In genomic region chr3:51942603-51943450, GRCh38 we compare ENCODE assay signal across 9 cellular contexts. TPM values are rescaled to one million over a fixed set of nuclear protein-coding genes. Genes with fewer than 3 reads are reported as not detected.
DNase-seq lines count a peak whose midpoint lies in the region; ATAC-seq and TF ChIP-seq lines count a peak whose summit lies in the region.
"Had no signal": no experiment of that assay in that cellular context is flagged by ENCODE, and none has a peak within 500 bp of the region (broad histone marks: within the 10 kb centered on the region; RNA-seq: fewer than 3 reads in every experiment).

No MANE protein-coding gene starts in this region.

- in situ Hi-C loops in GM23248 (cut with MboI) (no loop called here), gastrocnemius medialis (cut with MboI; ENCODE audit: low sequenced_read_pairs in 4 of 4) (loop anchor here in 2 of 4 donors (10.0 kb wide), 1 partner anchor 52 kb away; the partner anchor contains the start of gene RPL29 (in 2 of the 2))

- intact Hi-C loops in PC-9 (cut with micrococcal nuclease; ENCODE audit: unreplicated experiment), result loop anchor here (1.0 to 5.0 kb wide), 8 partner anchors 31 to 394 kb away; partner anchors contain the start of genes ABHD14B, ACY1, DUSP7 and RPL29
- intact Hi-C loops in left ventricle myocardium inferior (cut with micrococcal nuclease), result no loop called here
- intact Hi-C loops in gastrocnemius medialis (cut with DNase I; ENCODE audit: low total_unique reads), result loop anchor here (1.0 kb wide), 4 partner anchors 13 to 211 kb away; partner anchors contain the start of genes ABHD14B, DUSP7 and POC1A

- peak overlapping the region; percentile 82 for H3K4me2 ChIP-seq in GM23248 (ENCODE audit: unreplicated experiment)
- H3K4me2 ChIP-seq in PC-9, result peak overlapping the region; percentile 98

- H3K9ac ChIP-seq in GM23248, result peak overlapping the region; percentile 90

- no peaks in the 10 kb centered on the region for H3K9me3 Mint-ChIP-seq in activated naive CD4-positive, alpha-beta T cell treated with anti-CD3 and anti-CD28 coated beads, Interleukin-2, amount 50 U/mL, for 72 hours

- WGBS in GM23248 (ENCODE audit: low coverage in 1 of 2, low lambda C conversion rate in 2 of 2, missing lambda C conversion rate in 2 of 2), 2 experiments, result 11 to 22% methylated on average over 12 to 17 of the region's 17 CpGs

- TF ChIP-seq POLR2A in gastrocnemius medialis (IDR thresholded peaks at IDR 0.05), result peak in 1 of 2 donors; percentile 29

- peak overlapping the region; percentile 90 to 93 for H3K27ac Mint-ChIP-seq in activated naive CD4-positive, alpha-beta T cell treated with anti-CD3 and anti-CD28 coated beads, Interleukin-2, amount 50 U/mL, for 72 hours

- H3K27me3 ChIP-seq in GM23248 (replicated peaks; ENCODE audit: insufficient read depth) (no peaks in the 10 kb centered on the region), PC-9 (ENCODE audit: insufficient read depth, low read depth) (no peaks in the 10 kb centered on the region), left ventricle myocardium inferior (ENCODE audit: low read depth) (no peaks in the 10 kb centered on the region), gastrocnemius medialis (no peaks in the 10 kb centered on the region)

- H3K9me2 ChIP-seq in GM23248 (ENCODE audit: insufficient read depth), result no peaks in the 10 kb centered on the region
- no peaks in the 10 kb centered on the region for H3K9me2 ChIP-seq in PC-9 (ENCODE audit: insufficient read depth)

- H3K4me1 ChIP-seq in GM23248 (ENCODE audit: insufficient read depth) (peaks cover 20% of the 10 kb centered on the region), PC-9 (replicated peaks; ENCODE audit: insufficient read depth) (peaks cover 16% of the 10 kb centered on the region; the same call in 1 of the 2 replicates), left ventricle myocardium inferior (peaks cover 36% of the 10 kb centered on the region), gastrocnemius medialis (peaks cover 23 to 29% of the 10 kb centered on the region in 2 donors)

- peak; percentile 17 to 20 for ATAC-seq in activated naive CD4-positive, alpha-beta T cell treated with anti-CD3 and anti-CD28 coated beads, Interleukin-2, amount 50 U/mL, for 72 hours
- ATAC-seq in gastrocnemius medialis (peak; percentile 42 to 58), HG03469 (IDR thresholded peaks at IDR 0.05; ENCODE audit: unreplicated experiment) (no peak), GM18909 (IDR thresholded peaks at IDR 0.05; ENCODE audit: poor library complexity, unreplicated experiment) (no peak)

- H3K27ac ChIP-seq in GM23248 (peak overlapping the region; percentile 94), PC-9 (peak overlapping the region; percentile 68), left ventricle myocardium inferior (replicated peaks) (peak overlapping the region; percentile 98), gastrocnemius medialis (peak overlapping the region; percentile 92 to 100 (median 95))

- TF ChIP-seq CTCF in PC-9 (conservative IDR thresholded peaks at IDR 0.05) (no peak), left ventricle myocardium inferior (IDR thresholded peaks at IDR 0.05; ENCODE audit: borderline replicate concordance) (no peak), gastrocnemius medialis (IDR thresholded peaks at IDR 0.05 in 4 of 5, conservative IDR thresholded peaks at IDR 0.05 in 1 of 5) (no peak)

- no peaks in the 10 kb centered on the region for H3K36me3 ChIP-seq in GM23248 (ENCODE audit: low read depth)
- no peaks in the 10 kb centered on the region; the same call in 1 of the 2 replicates for H3K36me3 ChIP-seq in PC-9 (ENCODE audit: low read depth)
- peaks cover 40% of the 10 kb centered on the region for H3K36me3 ChIP-seq in left ventricle myocardium inferior
- H3K36me3 ChIP-seq in gastrocnemius medialis, result peaks cover 0 to 26% of the 10 kb centered on the region in 2 donors

- peaks cover 12 to 16% of the 10 kb centered on the region in 2 donors for H3K36me3 Mint-ChIP-seq in activated naive CD4-positive, alpha-beta T cell treated with anti-CD3 and anti-CD28 coated beads, Interleukin-2, amount 50 U/mL, for 72 hours

- no peaks in the 10 kb centered on the region for H4K20me1 ChIP-seq in GM23248 (ENCODE audit: insufficient read depth)
- H4K20me1 ChIP-seq in PC-9 (ENCODE audit: insufficient read depth), result peaks cover 5% of the 10 kb centered on the region; the same call in 1 of the 2 replicates

- H3F3A ChIP-seq in GM23248 (ENCODE audit: insufficient read depth) (peaks cover 13% of the 10 kb centered on the region; the same call in 1 of the 2 replicates), PC-9 (ENCODE audit: insufficient read depth, low read depth) (no peaks in the 10 kb centered on the region; the same call in 1 of the 2 replicates)

- POLR2A ChIA-PET in PC-9 (lab: Charles Lee; ENCODE audit: unreplicated experiment), result interaction anchor here (0.6 kb wide), 2 partner anchors 401 to 443 kb away, joined by 8 read pairs; partner anchors contain the start of gene DCAF1

- CTCF ChIA-PET in PC-9 (lab: Charles Lee), result interaction anchor here (0.6 to 1.2 kb wide), 6 partner anchors 31 to 443 kb away, joined by 3 to 6 read pairs (median 4); partner anchors contain the start of genes ABHD14B and DCAF1

- H3K9me3 ChIP-seq in GM23248 (ENCODE audit: low read depth) (no peaks in the 10 kb centered on the region), PC-9 (ENCODE audit: insufficient read depth, low read depth) (no peaks in the 10 kb centered on the region), left ventricle myocardium inferior (replicated peaks) (no peaks in the 10 kb centered on the region), gastrocnemius medialis (no peaks in the 10 kb centered on the region)

- peak; percentile 42 for DNase-seq in CD1c-positive myeloid dendritic cell (ENCODE audit: extremely low spot score)
- DNase-seq in GM23248, result peak; percentile 94
- peak; percentile 53 to 64 for DNase-seq in PC-9
- DNase-seq in activated naive CD4-positive, alpha-beta T cell treated with anti-CD3 and anti-CD28 coated beads, Interleukin-2, amount 50 U/mL, for 72 hours (ENCODE audit: low spot score in 2 of 2), result peak; percentile 61 to 63
- peak; percentile 54 for DNase-seq in left ventricle myocardium inferior
- DNase-seq in gastrocnemius medialis, result peak in 1 of 2 donors; percentile 72

- BruUV-seq in PC-9 (replicated peaks; lab: Mats Ljungman, UMichigan), result TSS peak; percentile 89

- H3K4me3 ChIP-seq in GM23248 (peak overlapping the region; percentile 71), PC-9 (peak overlapping the region; percentile 72), left ventricle myocardium inferior (peak overlapping the region; percentile 82), gastrocnemius medialis (peak overlapping the region; percentile 52 to 88 (median 66))

- H2AFZ ChIP-seq in GM23248 (peak overlapping the region; percentile 82), PC-9 (peak overlapping the region; percentile 88)

- H3K79me2 ChIP-seq in GM23248 (ENCODE audit: insufficient read depth) (peaks cover 38% of the 10 kb centered on the region), PC-9 (ENCODE audit: low read depth) (peaks cover 26% of the 10 kb centered on the region)

RNA-seq across cellular contexts. Expression of gene PARP3, which starts 0.7 kb away (rescaled TPM):
- 80.4 and 118 TPM in 2 replicates for total RNA-seq in GM23248 (2014; rRNA removed; shearing (Covaris generic))
- polyA plus RNA-seq in GM23248 (2016; fragmentation: Nextera tagmentation; extraction: Ambion mirVana), result 60.4 and 64.0 TPM in 2 replicates
- total RNA-seq in PC-9 (2021) (24.4 and 33.8 TPM in 2 replicates), left ventricle myocardium inferior (14.3 TPM), gastrocnemius medialis (10 to 100 TPM; 10.9 to 19.0 (median 11.4) TPM)
- total RNA-seq in activated naive CD4-positive, alpha-beta T cell treated with anti-CD3 and anti-CD28 coated beads, Interleukin-2, amount 50 U/mL, for 72 hours, result 10 to 100 TPM; 17.0 to 18.6 TPM

RNA-seq across cellular contexts. Expression of gene RRP9, which starts 1.1 kb away (rescaled TPM):
- 21.6 and 27.5 TPM in 2 replicates for total RNA-seq in GM23248 (2014; rRNA removed; shearing (Covaris generic))
- polyA plus RNA-seq in GM23248 (2016; fragmentation: Nextera tagmentation; extraction: Ambion mirVana), result 24.6 and 28.4 TPM in 2 replicates
- 23.4 and 23.9 TPM in 2 replicates for total RNA-seq in PC-9 (2021)
- 10 to 100 TPM; 23.6 to 33.0 TPM for total RNA-seq in activated naive CD4-positive, alpha-beta T cell treated with anti-CD3 and anti-CD28 coated beads, Interleukin-2, amount 50 U/mL, for 72 hours
- 8.6 TPM for total RNA-seq in left ventricle myocardium inferior
- total RNA-seq in gastrocnemius medialis, result 10 to 100 TPM; 19.2 to 25.9 (median 24.9) TPM

RNA-seq across cellular contexts. Expression of gene GPR62, which starts 12.4 kb away (rescaled TPM):
- not detected in 2 replicates for total RNA-seq in GM23248 (2014; rRNA removed; shearing (Covaris generic))
- 0.09 TPM in 1 of 2 replicates, not detected in the other for polyA plus RNA-seq in GM23248 (2016; fragmentation: Nextera tagmentation; extraction: Ambion mirVana)
- not detected in 2 replicates for total RNA-seq in PC-9 (2021)
- total RNA-seq in activated naive CD4-positive, alpha-beta T cell treated with anti-CD3 and anti-CD28 coated beads, Interleukin-2, amount 50 U/mL, for 72 hours, result not detected
- 0.16 TPM for total RNA-seq in left ventricle myocardium inferior
- 1 to 10 TPM in 1 of 4 donors, under 1 TPM in 3; 0.18 to 2.5 (median 0.37) TPM for total RNA-seq in gastrocnemius medialis
- total RNA-seq: T-helper 2 cell treated with Interferon-gamma antibody and Interleukin-4, amounts not matched to agents 100 ng/mL and 5 ng/mL, for 36 hours had no signal

RNA-seq across cellular contexts. Expression of gene PCBP4, which starts 24.4 kb away (rescaled TPM):
- 71.2 and 91.2 TPM in 2 replicates for total RNA-seq in GM23248 (2014; rRNA removed; shearing (Covaris generic))
- polyA plus RNA-seq in GM23248 (2016; fragmentation: Nextera tagmentation; extraction: Ambion mirVana), result 40.4 and 45.0 TPM in 2 replicates
- total RNA-seq in PC-9 (2021), result 14.7 and 17.9 TPM in 2 replicates
- 10 to 100 TPM; 11.3 to 14.3 TPM for total RNA-seq in activated naive CD4-positive, alpha-beta T cell treated with anti-CD3 and anti-CD28 coated beads, Interleukin-2, amount 50 U/mL, for 72 hours
- total RNA-seq in left ventricle myocardium inferior, result 73.0 TPM
- 100 to 1,000 TPM; 184 to 320 (median 199) TPM for total RNA-seq in gastrocnemius medialis

RNA-seq across cellular contexts. Expression of gene ABHD14B, which starts 31.0 kb away (rescaled TPM):
- 60.3 and 60.4 TPM in 2 replicates for total RNA-seq in GM23248 (2014; rRNA removed; shearing (Covaris generic))
- polyA plus RNA-seq in GM23248 (2016; fragmentation: Nextera tagmentation; extraction: Ambion mirVana), result 64.9 and 70.9 TPM in 2 replicates
- 63.2 and 64.4 TPM in 2 replicates for total RNA-seq in PC-9 (2021)
- 10 to 100 TPM; 21.4 to 62.4 TPM for total RNA-seq in activated naive CD4-positive, alpha-beta T cell treated with anti-CD3 and anti-CD28 coated beads, Interleukin-2, amount 50 U/mL, for 72 hours
- total RNA-seq in left ventricle myocardium inferior, result 14.6 TPM
- total RNA-seq in gastrocnemius medialis, result 10 to 100 TPM; 11.2 to 21.0 (median 17.2) TPM

Comparison
In these comparisons a context has a peak if more than half of its experiments do, and no peak if none do; other contexts are left out.
1. ATAC-seq: peak in activated naive CD4-positive, alpha-beta T cell treated with anti-CD3 and anti-CD28 coated beads, Interleukin-2, amount 50 U/mL, for 72 hours (2 of 2) and gastrocnemius medialis (2 of 2); none in HG03469 (single experiment) and GM18909 (single experiment).
2. Peak in every context shown above with its lines, with median percentiles within 50 percentile points of each other: H3K27ac ChIP-seq and H3K4me3 ChIP-seq.